9 cellular contexts compared by ENCODE assay signal in genomic region chr20:62921119-62921687, GRCh38. TPM values are rescaled to one million over a fixed set of nuclear protein-coding genes. Genes with fewer than 3 reads are reported as not detected.
DNase-seq lines count a peak whose midpoint lies in the region; ATAC-seq, FAIRE-seq and TF ChIP-seq lines count a peak whose summit lies in the region.
"Had no signal": no experiment of that assay in that cellular context is flagged by ENCODE, and none has a peak within 500 bp of the region (broad histone marks: within the 10 kb centered on the region; RNA-seq: fewer than 3 reads in every experiment).

No MANE protein-coding gene starts in this region.

- peak overlapping the region; percentile 23; the same call in 2 of the 3 replicates for H3K4me2 ChIP-seq in A549

- no peaks in the 10 kb centered on the region for H3K27me3 Mint-ChIP-seq in naive thymus-derived CD4-positive, alpha-beta T cell

- peak overlapping the region; percentile 76 to 89 (median 84) for H3K4me3 Mint-ChIP-seq in naive thymus-derived CD4-positive, alpha-beta T cell

- CTCF ChIA-PET in A549 (lab: Yijun Ruan, JAX), result interaction anchor here (0.6 to 22.6 kb wide), 12 partner anchors 13 to 66 kb away, joined by 3 to 368 read pairs (median 4); no protein-coding TSS in a partner anchor
- CTCF ChIA-PET in naive thymus-derived CD4-positive, alpha-beta T cell (lab: Charles Lee), result interaction anchor here (0.7 to 13.0 kb wide), 4 partner anchors 13 to 32 kb away, joined by 5 to 102 read pairs (median 20); no protein-coding TSS in a partner anchor

- H3K4me1 ChIP-seq in A549 (peaks cover 69% of the 10 kb centered on the region), uterus (peaks cover 8 to 45% of the 10 kb centered on the region in 2 donors)
- peaks cover 74 to 84% of the 10 kb centered on the region in 2 donors for H3K4me1 ChIP-seq in naive thymus-derived CD4-positive, alpha-beta T cell (ENCODE audit: control insufficient read depth in 2 of 2, insufficient read depth in 2 of 2, low read length in 2 of 2)

- no peaks in the 10 kb centered on the region for H3K27me3 ChIP-seq in naive thymus-derived CD4-positive, alpha-beta T cell (ENCODE audit: control insufficient read depth in 2 of 2, insufficient read depth in 2 of 2, low read length in 2 of 2)
- no peaks in the 10 kb centered on the region for H3K27me3 ChIP-seq in uterus

- H3K9me3 ChIP-seq in A549 (no peaks in the 10 kb centered on the region), uterus (no peaks in the 10 kb centered on the region)
- H3K9me3 ChIP-seq in naive thymus-derived CD4-positive, alpha-beta T cell (ENCODE audit: control insufficient read depth in 2 of 3, low read length in 3 of 3), result no peaks in the 10 kb centered on the region

- H3K9me3 Mint-ChIP-seq in naive thymus-derived CD4-positive, alpha-beta T cell, result peaks cover 0 to 2% (median 0%) of the 10 kb centered on the region in 11 donors

- H3K27ac ChIP-seq in A549, result no peak overlapping the region
- peak overlapping the region; percentile 63 for H3K27ac ChIP-seq in naive thymus-derived CD4-positive, alpha-beta T cell (ENCODE audit: low read depth, low read length)
- H3K27ac ChIP-seq in uterus, result no peak overlapping the region

- H3K4me1 Mint-ChIP-seq in naive thymus-derived CD4-positive, alpha-beta T cell, result peaks cover 69 to 87% (median 82%) of the 10 kb centered on the region in 7 donors

- peaks cover 0 to 6% (median 0%) of the 10 kb centered on the region in 5 donors for H3K36me3 Mint-ChIP-seq in naive thymus-derived CD4-positive, alpha-beta T cell

- no peak for TF ChIP-seq EP300 in A549 (IDR thresholded peaks at IDR 0.05)

- no peak; the same call in 1 of the 3 replicates for TF ChIP-seq CTCF in A549 (IDR thresholded peaks at IDR 0.05)
- peak; percentile 70 for TF ChIP-seq CTCF in GM12874 (IDR thresholded peaks at IDR 0.05; ENCODE audit: insufficient read depth, low read depth, low read length)
- peak in 3 of 4 experiments; percentile 10 to 18 (median 14) for TF ChIP-seq CTCF in uterus (IDR thresholded peaks at IDR 0.05)

- ATAC-seq in A549 (peak; percentile 72 to 83), HG02884 (IDR thresholded peaks at IDR 0.05; ENCODE audit: unreplicated experiment) (no peak)
- peak; percentile 69 for ATAC-seq in naive thymus-derived CD4-positive, alpha-beta T cell

- POLR2A ChIA-PET in A549 (lab: Yijun Ruan, JAX), result no interaction called here
- POLR2A ChIA-PET in naive thymus-derived CD4-positive, alpha-beta T cell (lab: Charles Lee), result interaction anchor here (0.6 to 7.2 kb wide), 6 partner anchors 9 to 123 kb away, joined by 3 to 57 read pairs (median 4); partner anchors contain the start of gene GID8

- TF ChIP-seq POLR2A in A549 (IDR thresholded peaks at IDR 0.05; ENCODE audit: low read length) (no peak), uterus (IDR thresholded peaks at IDR 0.05) (no peak)

- no peak overlapping the region for H3K4me3 ChIP-seq in A549
- peak overlapping the region; percentile 26 for H3K4me3 ChIP-seq in naive thymus-derived CD4-positive, alpha-beta T cell (ENCODE audit: low read length)
- H3K4me3 ChIP-seq in uterus, result no peak overlapping the region

- H3K27ac Mint-ChIP-seq in naive thymus-derived CD4-positive, alpha-beta T cell, result peak overlapping the region; percentile 67 to 94 (median 91)

- FAIRE-seq in A549 (lab: Jason Lieb, UNC), result no peak
- FAIRE-seq: islet of Langerhans had no signal

- peaks cover 0 to 5% (median 0%) of the 10 kb centered on the region in 3 experiments for H3K36me3 ChIP-seq in naive thymus-derived CD4-positive, alpha-beta T cell (ENCODE audit: control insufficient read depth in 2 of 3, insufficient read depth in 3 of 3, low read length in 3 of 3)
- no peaks in the 10 kb centered on the region for H3K36me3 ChIP-seq in uterus

- DNase-seq in A549 (ENCODE audit: low read depth in 1 of 2, low spot score in 1 of 2), result peak; percentile 77 to 82
- DNase-seq in NCI-H345 treated with DMSO at 0.1 percent for 48 hours (lab: John Stamatoyannopoulos, UW; ENCODE audit: unreplicated experiment), result peak; percentile 34
- DNase-seq in activated CD4-positive, alpha-beta T cell treated with anti-CD3 and anti-CD28 coated beads, Interleukin-2, amount 50 U/mL, for 1 hour, result peak; percentile 64
- DNase-seq in effector CD4-positive, alpha-beta T cell, result peak; percentile 63
- DNase-seq in naive thymus-derived CD4-positive, alpha-beta T cell, result peak in 8 of 9 donors; percentile 51 to 78 (median 61)
- DNase-seq in uterus, result no peak

- WGBS in A549 (ENCODE audit: missing lambda C conversion rate), result 44% methylated on average over 8 of the region's 8 CpGs

- no peak for TF ChIP-seq RAD21 in A549 (conservative IDR thresholded peaks at IDR 0.05 in 1 of 2, IDR thresholded peaks at IDR 0.05 in 1 of 2)

- intact Hi-C loops in naive thymus-derived CD4-positive, alpha-beta T cell (cut with micrococcal nuclease), result loop anchor here (1.0 to 10.0 kb wide), 4 partner anchors 14 to 266 kb away; no protein-coding TSS in a partner anchor
- intact Hi-C loops in uterus (cut with DNase I; ENCODE audit: low total_unique reads), result no loop called here

TF ChIP-seq in A549, 52 proteins besides CTCF, POLR2A, EP300 and RAD21:
- TF ChIP-seq USF2 (IDR thresholded peaks at IDR 0.05) (no peak), ZNF302 (CRISPR knock-in tag; IDR thresholded peaks at IDR 0.05) (no peak), MAFK (IDR thresholded peaks at IDR 0.05; ENCODE audit: partially characterized antibody) (peak; percentile 96), EHMT2 (IDR thresholded peaks at IDR 0.05; ENCODE audit: low read depth) (no peak), RFX5 (IDR thresholded peaks at IDR 0.05) (0 out of 2 replicates have a peak, but pooled peaks have one; percentile 57)

RNA-seq across cellular contexts. Expression of gene DIDO1, which starts 5.1 kb away (rescaled TPM):
- polyA plus RNA-seq in A549 (2011; rRNA removed) (12.6 and 15.3 TPM in 2 replicates), A549 (2017; fragmentation: RNase III; extraction: RNeasy Plus Mini Kit Qiagen cat#74134 plus additional on column Dnase treatment) (14.8 to 16.2 TPM (median 15.4 TPM) in 3 replicates)
- polyA plus RNA-seq in A549 (2012; cell fraction: cytosol; rRNA removed), result 7.0 and 8.3 TPM in 2 replicates
- polyA plus RNA-seq in A549 (2012; cell fraction: nucleus; rRNA removed), result 30.1 and 39.5 TPM in 2 replicates
- polyA minus RNA-seq in A549 (2011; rRNA and poly(A)+ RNA removed), result 21.1 and 23.1 TPM in 2 replicates
- total RNA-seq in naive thymus-derived CD4-positive, alpha-beta T cell, result 100 to 1,000 TPM in 2 of 5 experiments, 10 to 100 TPM in 3; 66.1 to 139 (median 77.4) TPM
- polyA plus RNA-seq in naive thymus-derived CD4-positive, alpha-beta T cell, result 10 to 100 TPM; 36.6 to 58.4 TPM
- total RNA-seq in uterus, result 10 to 100 TPM; 20.9 to 92.8 (median 78.8) TPM

RNA-seq across cellular contexts. Expression of gene GID8, which starts 16.7 kb away (rescaled TPM):
- 24.5 and 25.0 TPM in 2 replicates for polyA plus RNA-seq in A549 (2011; rRNA removed)
- 15.3 and 16.0 TPM in 2 replicates for polyA plus RNA-seq in A549 (2012; cell fraction: cytosol; rRNA removed)
- 13.1 and 19.2 TPM in 2 replicates for polyA plus RNA-seq in A549 (2012; cell fraction: nucleus; rRNA removed)
- 18.6 to 19.2 TPM (median 19.0 TPM) in 3 replicates for polyA plus RNA-seq in A549 (2017; fragmentation: RNase III; extraction: RNeasy Plus Mini Kit Qiagen cat#74134 plus additional on column Dnase treatment)
- 21.9 and 24.0 TPM in 2 replicates for polyA minus RNA-seq in A549 (2011; rRNA and poly(A)+ RNA removed)
- 10 to 100 TPM; 32.1 to 48.0 (median 40.7) TPM for total RNA-seq in naive thymus-derived CD4-positive, alpha-beta T cell
- polyA plus RNA-seq in naive thymus-derived CD4-positive, alpha-beta T cell, result 10 to 100 TPM; 19.6 to 22.9 TPM
- 10 to 100 TPM; 16.4 to 48.6 (median 40.0) TPM for total RNA-seq in uterus

RNA-seq across cellular contexts. Expression of gene SLC17A9, which starts 31.3 kb away (rescaled TPM):
- polyA plus RNA-seq in A549 (2011; rRNA removed), result 0.05 TPM in 1 of 2 replicates, not detected in the other
- polyA plus RNA-seq in A549 (2012; cell fraction: cytosol; rRNA removed), result 0.01 TPM in 1 of 2 replicates, not detected in the other
- 0.06 and 0.13 TPM in 2 replicates for polyA plus RNA-seq in A549 (2012; cell fraction: nucleus; rRNA removed)
- not detected in 3 replicates for polyA plus RNA-seq in A549 (2017; fragmentation: RNase III; extraction: RNeasy Plus Mini Kit Qiagen cat#74134 plus additional on column Dnase treatment)
- 0.73 TPM in 1 of 2 replicates, not detected in the other for polyA minus RNA-seq in A549 (2011; rRNA and poly(A)+ RNA removed)
- 10 to 100 TPM in 1 of 5 experiments, 1 to 10 TPM in 4; 3.4 to 12.6 (median 5.6) TPM for total RNA-seq in naive thymus-derived CD4-positive, alpha-beta T cell
- polyA plus RNA-seq in naive thymus-derived CD4-positive, alpha-beta T cell, result under 1 TPM; 0.44 to 0.63 TPM
- 1 to 10 TPM in 2 of 4 donors, under 1 TPM in 1, not detected in 1; 0.26 to 5.4 (median 1.6) TPM for total RNA-seq in uterus

RNA-seq across cellular contexts. Expression of gene TCFL5, which starts 59.6 kb away (rescaled TPM):
- 7.1 and 7.3 TPM in 2 replicates for polyA plus RNA-seq in A549 (2011; rRNA removed)
- polyA plus RNA-seq in A549 (2012; cell fraction: cytosol; rRNA removed), result 3.6 and 3.8 TPM in 2 replicates
- 2.2 and 3.4 TPM in 2 replicates for polyA plus RNA-seq in A549 (2012; cell fraction: nucleus; rRNA removed)
- polyA plus RNA-seq in A549 (2017; fragmentation: RNase III; extraction: RNeasy Plus Mini Kit Qiagen cat#74134 plus additional on column Dnase treatment), result 5.1 to 6.1 TPM (median 5.6 TPM) in 3 replicates
- polyA minus RNA-seq in A549 (2011; rRNA and poly(A)+ RNA removed), result 2.0 and 2.9 TPM in 2 replicates
- 10 to 100 TPM in 2 of 5 experiments, 1 to 10 TPM in 3; 3.7 to 10.8 (median 7.5) TPM for total RNA-seq in naive thymus-derived CD4-positive, alpha-beta T cell
- 1 to 10 TPM in 1 of 2 donors, under 1 TPM in 1; 0.91 to 1.9 TPM for polyA plus RNA-seq in naive thymus-derived CD4-positive, alpha-beta T cell
- 10 to 100 TPM in 3 of 4 donors, 1 to 10 TPM in 1; 5.3 to 20.0 (median 14.2) TPM for total RNA-seq in uterus

Comparison
In these comparisons a context has a peak if more than half of its experiments do, and no peak if none do; other contexts are left out.
1. DNase-seq: peak in A549 (2 of 2), NCI-H345 treated with DMSO at 0.1 percent for 48 hours (single experiment), activated CD4-positive, alpha-beta T cell treated with anti-CD3 and anti-CD28 coated beads, Interleukin-2, amount 50 U/mL, for 1 hour (single experiment), effector CD4-positive, alpha-beta T cell (single experiment) and naive thymus-derived CD4-positive, alpha-beta T cell (8 of 9); none in uterus (0 of 2).